5 cellular contexts compared by ENCODE assay signal in genomic region chr4:182616476-182616875, GRCh38.
"Had no signal": no experiment of that assay in that cellular context is flagged by ENCODE, and none has a peak within 500 bp of the region (broad histone marks: within the 10 kb centered on the region; RNA-seq: fewer than 3 reads in every experiment).

No MANE protein-coding gene starts in this region.

- H3K4me3 Mint-ChIP-seq: IgD-negative memory B cell had no signal

- ATAC-seq: HepG2, K562 had no signal

- DNase-seq: IMR-90, KBM-7 had no signal

- H3K27me3 Mint-ChIP-seq: IgD-negative memory B cell had no signal

- H3K9me3 Mint-ChIP-seq: IgD-negative memory B cell had no signal

- H3K4me1 Mint-ChIP-seq: IgD-negative memory B cell had no signal

- H3K36me3 Mint-ChIP-seq: IgD-negative memory B cell had no signal
